In the genomic region with DNA sequence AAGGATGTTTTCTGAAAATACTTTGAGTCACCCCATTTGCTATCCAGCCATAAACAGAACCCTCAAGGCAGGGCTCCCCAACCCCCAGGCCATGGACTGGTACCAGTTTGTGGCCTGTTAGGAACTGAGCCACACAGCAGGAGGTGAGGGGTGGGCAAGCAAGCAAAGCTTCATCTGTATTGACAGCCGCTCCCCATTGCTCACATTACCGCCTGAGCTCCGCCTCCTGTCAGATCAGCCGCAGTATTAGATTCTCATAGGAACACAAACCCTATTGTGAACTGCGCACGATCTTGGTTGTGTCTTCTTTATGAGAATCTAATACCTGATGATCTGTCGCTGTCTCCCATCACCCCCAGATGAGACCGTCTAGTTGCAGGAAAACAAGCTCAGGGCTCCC, we compare ENCODE assay signal across 32 cellular contexts.
DNase-seq lines count a peak whose midpoint lies in the region; FAIRE-seq and TF ChIP-seq lines count a peak whose summit lies in the region.
"Had no signal": no experiment of that assay in that cellular context is flagged by ENCODE, and none has a peak within 500 bp of the region (broad histone marks: within the 10 kb centered on the region; RNA-seq: fewer than 3 reads in every experiment).

No MANE protein-coding gene starts in this region.

- no peak overlapping the region for H3K27ac Mint-ChIP-seq in chondrocyte (ENCODE audit: unreplicated experiment)
- H3K27ac Mint-ChIP-seq: B cell; CD4-positive, alpha-beta memory T cell; CD4-positive, alpha-beta T cell; CD4-positive, CD25-positive, alpha-beta regulatory T cell; CD8-positive, alpha-beta memory T cell; CD8-positive, alpha-beta T cell had no signal

- no peaks in the 10 kb centered on the region for H3K36me3 Mint-ChIP-seq in chondrocyte (ENCODE audit: low read depth)
- H3K36me3 Mint-ChIP-seq: CD14-positive monocyte; CD4-positive, alpha-beta memory T cell; CD4-positive, CD25-positive, alpha-beta regulatory T cell; CD8-positive, alpha-beta memory T cell; CD8-positive, alpha-beta T cell had no signal

- TF ChIP-seq POLR2A in GM12892 (IDR thresholded peaks at IDR 0.05; ENCODE audit: low read depth, low read length), result no peak

- no peaks in the 10 kb centered on the region for H3K27me3 Mint-ChIP-seq in chondrocyte (ENCODE audit: low read depth)
- H3K27me3 Mint-ChIP-seq: B cell; CD4-positive, alpha-beta memory T cell; CD4-positive, alpha-beta T cell; CD4-positive, CD25-positive, alpha-beta regulatory T cell; CD8-positive, alpha-beta memory T cell had no signal

- DNase-seq in HTR-8/SVneo (ENCODE audit: insufficient read length, low spot score), result no peak
- no peak for DNase-seq in chondrocyte (ENCODE audit: low spot score)
- no peak for DNase-seq in GM12892 (ENCODE audit: insufficient read length)
- DNase-seq: 8988T; ACHN; AML-193; BE2C; C1 segment of cervical spinal cord; Caco-2; Calu3; CD4-positive, alpha-beta memory T cell; CD4-positive, alpha-beta T cell; CD4-positive, CD25-positive, alpha-beta regulatory T cell; CD8-positive, alpha-beta memory T cell; CD8-positive, alpha-beta T cell; COR-L47; DMS 273 treated with DMSO at 0.1 percent for 48 hours; DMS153; DMS53; DMS79; DMS79 treated with DMSO at 0.1 percent for 48 hours; DND-41; EL had no signal

- CTCF ChIA-PET in HEK293 (lab: Yijun Ruan, JAX), result no interaction called here

- no peaks in the 10 kb centered on the region for H3K4me1 Mint-ChIP-seq in chondrocyte (ENCODE audit: low read depth)
- H3K4me1 Mint-ChIP-seq: B cell; CD14-positive monocyte; CD4-positive, alpha-beta memory T cell; CD4-positive, CD25-positive, alpha-beta regulatory T cell; CD8-positive, alpha-beta memory T cell had no signal

- H3K9me3 ChIP-seq in HEK293 (ENCODE audit: control insufficient read depth, insufficient read depth, low read depth, low read length), result no peaks in the 10 kb centered on the region
- H3K9me3 ChIP-seq: A549; BE2C; BLaER1; BLaER1 treated with 17β-estradiol and CSF1 and Interleukin-3, amounts not matched to agents 10 nM and 100 nM; Caco-2 had no signal

- no peaks in the 10 kb centered on the region for H3K36me3 ChIP-seq in HEK293 (ENCODE audit: control insufficient read depth in 2 of 2, insufficient read depth in 1 of 2, low read length in 2 of 2)
- H3K36me3 ChIP-seq: BE2C; BLaER1; BLaER1 treated with 17β-estradiol and CSF1 and Interleukin-3, amounts not matched to agents 10 nM and 100 nM had no signal

- H3K4me1 ChIP-seq in HEK293 (ENCODE audit: control insufficient read depth, insufficient read depth, low read length), result no peaks in the 10 kb centered on the region
- H3K4me1 ChIP-seq: A549; BE2C; BLaER1; BLaER1 treated with 17β-estradiol and CSF1 and Interleukin-3, amounts not matched to agents 10 nM and 100 nM; Caco-2 had no signal

- POLR2A ChIA-PET in HEK293 (lab: Yijun Ruan, JAX), result no interaction called here

- H3K9me3 Mint-ChIP-seq in chondrocyte (ENCODE audit: low read depth), result peaks cover 7% of the 10 kb centered on the region
- H3K9me3 Mint-ChIP-seq: CD4-positive, alpha-beta T cell; CD8-positive, alpha-beta T cell had no signal

- H3K27ac ChIP-seq in HEK293 (ENCODE audit: extremely low read depth, low read depth, low read length), result no peak overlapping the region
- H3K27ac ChIP-seq: 22Rv1; A549; BLaER1; BLaER1 treated with 17β-estradiol and CSF1 and Interleukin-3, amounts not matched to agents 10 nM and 100 nM; C4-2B had no signal

- no peak overlapping the region for H3K4me3 ChIP-seq in HEK293 (ENCODE audit: low read depth, low read length)
- H3K4me3 ChIP-seq: A549; BLaER1; BLaER1 treated with 17β-estradiol and CSF1 and Interleukin-3, amounts not matched to agents 10 nM and 100 nM had no signal

- TF ChIP-seq CTCF in HEK293 (tag by site-specific recombination; IDR thresholded peaks at IDR 0.05) (no peak), chondrocyte (IDR thresholded peaks at IDR 0.05) (no peak)

- FAIRE-seq in HTR-8/SVneo (lab: Jason Lieb, UNC) (peak; percentile 72), GM12892 (lab: Jason Lieb, UNC) (no peak)
- FAIRE-seq: A549, D721Med had no signal

- H3K4me3 Mint-ChIP-seq in chondrocyte (ENCODE audit: unreplicated experiment), result no peak overlapping the region
- H3K4me3 Mint-ChIP-seq: B cell; CD14-positive monocyte; CD4-positive, alpha-beta memory T cell; CD4-positive, alpha-beta T cell; CD4-positive, CD25-positive, alpha-beta regulatory T cell; CD8-positive, alpha-beta memory T cell; CD8-positive, alpha-beta T cell had no signal

TF ChIP-seq in HEK293, 187 proteins besides CTCF, POLR2A, EP300 and RAD21:
- TF ChIP-seq ZNF610 (tag by site-specific recombination; IDR thresholded peaks at IDR 0.05; ENCODE audit: borderline replicate concordance) (peak; percentile 97), ZNF785 (tag by site-specific recombination; IDR thresholded peaks at IDR 0.05) (no peak)
